Comparison of ENCODE assay signal across 3 cellular contexts in genomic region chr1:171222961-171223360, GRCh38.
TF ChIP-seq lines count a peak whose summit lies in the region.

No MANE protein-coding gene starts in this region.

TF ChIP-seq in SK-N-SH, 30 proteins besides CTCF, POLR2A, EP300 and RAD21:
- TF ChIP-seq MEF2A (IDR thresholded peaks at IDR 0.05; ENCODE audit: borderline replicate concordance, low read depth) (no peak), MXI1 (IDR thresholded peaks at IDR 0.05; ENCODE audit: low read depth, low read length) (no peak), RCOR1 (IDR thresholded peaks at IDR 0.05; ENCODE audit: low read length) (no peak), RFX5 (IDR thresholded peaks at IDR 0.05; ENCODE audit: low read length) (no peak), TCF12 (IDR thresholded peaks at IDR 0.05) (no peak), GATA2 (CRISPR knock-in tag; IDR thresholded peaks at IDR 0.05) (no peak), YY1 (IDR thresholded peaks at IDR 0.05; ENCODE audit: low read depth) (no peak), JUND (IDR thresholded peaks at IDR 0.05) (no peak), GABPA (IDR thresholded peaks at IDR 0.05; ENCODE audit: low read depth) (no peak), ELF1 (IDR thresholded peaks at IDR 0.05) (no peak), POLR2AphosphoS5 (IDR thresholded peaks at IDR 0.05; ENCODE audit: low read depth, low read length) (no peak), ZBTB33 (IDR thresholded peaks at IDR 0.05; ENCODE audit: borderline replicate concordance, low read depth) (no peak), PBX3 (IDR thresholded peaks at IDR 0.05) (no peak)
- TF ChIP-seq, protein P1, sequence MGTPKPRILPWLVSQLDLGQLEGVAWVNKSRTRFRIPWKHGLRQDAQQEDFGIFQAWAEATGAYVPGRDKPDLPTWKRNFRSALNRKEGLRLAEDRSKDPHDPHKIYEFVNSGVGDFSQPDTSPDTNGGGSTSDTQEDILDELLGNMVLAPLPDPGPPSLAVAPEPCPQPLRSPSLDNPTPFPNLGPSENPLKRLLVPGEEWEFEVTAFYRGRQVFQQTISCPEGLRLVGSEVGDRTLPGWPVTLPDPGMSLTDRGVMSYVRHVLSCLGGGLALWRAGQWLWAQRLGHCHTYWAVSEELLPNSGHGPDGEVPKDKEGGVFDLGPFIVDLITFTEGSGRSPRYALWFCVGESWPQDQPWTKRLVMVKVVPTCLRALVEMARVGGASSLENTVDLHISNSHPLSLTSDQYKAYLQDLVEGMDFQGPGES (IDR thresholded peaks at IDR 0.05; ENCODE audit: low read depth, low read length): no peak
TF ChIP-seq in SK-N-SH: peak in this region for 0.

TF ChIP-seq in SK-N-SH treated with all-trans-retinoic acid at 6 μM for 48 hours, 23 proteins besides CTCF, POLR2A, EP300 and RAD21:
- TF ChIP-seq CREB5 (CRISPR knock-in tag; IDR thresholded peaks at IDR 0.05; ENCODE audit: low read depth): no peak
- TF ChIP-seq, protein P2, sequence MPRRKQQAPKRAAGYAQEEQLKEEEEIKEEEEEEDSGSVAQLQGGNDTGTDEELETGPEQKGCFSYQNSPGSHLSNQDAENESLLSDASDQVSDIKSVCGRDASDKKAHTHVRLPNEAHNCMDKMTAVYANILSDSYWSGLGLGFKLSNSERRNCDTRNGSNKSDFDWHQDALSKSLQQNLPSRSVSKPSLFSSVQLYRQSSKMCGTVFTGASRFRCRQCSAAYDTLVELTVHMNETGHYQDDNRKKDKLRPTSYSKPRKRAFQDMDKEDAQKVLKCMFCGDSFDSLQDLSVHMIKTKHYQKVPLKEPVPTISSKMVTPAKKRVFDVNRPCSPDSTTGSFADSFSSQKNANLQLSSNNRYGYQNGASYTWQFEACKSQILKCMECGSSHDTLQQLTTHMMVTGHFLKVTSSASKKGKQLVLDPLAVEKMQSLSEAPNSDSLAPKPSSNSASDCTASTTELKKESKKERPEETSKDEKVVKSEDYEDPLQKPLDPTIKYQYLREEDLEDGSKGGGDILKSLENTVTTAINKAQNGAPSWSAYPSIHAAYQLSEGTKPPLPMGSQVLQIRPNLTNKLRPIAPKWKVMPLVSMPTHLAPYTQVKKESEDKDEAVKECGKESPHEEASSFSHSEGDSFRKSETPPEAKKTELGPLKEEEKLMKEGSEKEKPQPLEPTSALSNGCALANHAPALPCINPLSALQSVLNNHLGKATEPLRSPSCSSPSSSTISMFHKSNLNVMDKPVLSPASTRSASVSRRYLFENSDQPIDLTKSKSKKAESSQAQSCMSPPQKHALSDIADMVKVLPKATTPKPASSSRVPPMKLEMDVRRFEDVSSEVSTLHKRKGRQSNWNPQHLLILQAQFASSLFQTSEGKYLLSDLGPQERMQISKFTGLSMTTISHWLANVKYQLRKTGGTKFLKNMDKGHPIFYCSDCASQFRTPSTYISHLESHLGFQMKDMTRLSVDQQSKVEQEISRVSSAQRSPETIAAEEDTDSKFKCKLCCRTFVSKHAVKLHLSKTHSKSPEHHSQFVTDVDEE (CRISPR knock-in tag; IDR thresholded peaks at IDR 0.05): no peak
- TF ChIP-seq ZNF565 (CRISPR knock-in tag; conservative IDR thresholded peaks at IDR 0.05; ENCODE audit: low read depth): no peak
- no peak for TF ChIP-seq BACH2 (CRISPR knock-in tag; IDR thresholded peaks at IDR 0.05; ENCODE audit: borderline replicate concordance)
- TF ChIP-seq PPARA (CRISPR knock-in tag; IDR thresholded peaks at IDR 0.05; ENCODE audit: borderline replicate concordance): no peak
- no peak for TF ChIP-seq ZNF70 (CRISPR knock-in tag; IDR thresholded peaks at IDR 0.05)
- no peak for TF ChIP-seq RARB (CRISPR knock-in tag; IDR thresholded peaks at IDR 0.05)
- no peak for TF ChIP-seq OSR1 (CRISPR knock-in tag; IDR thresholded peaks at IDR 0.05)

TF ChIP-seq in H1, 55 proteins besides CTCF, POLR2A, EP300 and RAD21:
- no peak for TF ChIP-seq POU5F1 (IDR thresholded peaks at IDR 0.05; ENCODE audit: low read depth, low read length)
- TF ChIP-seq CHD7 (IDR thresholded peaks at IDR 0.05; ENCODE audit: insufficient replicate concordance, low read length): no peak
- TF ChIP-seq SIX5 (IDR thresholded peaks at IDR 0.05; ENCODE audit: low read depth, low read length): no peak
- no peak for TF ChIP-seq SP1 (IDR thresholded peaks at IDR 0.05; ENCODE audit: low read depth, low read length)
- no peak for TF ChIP-seq SIN3A (conservative IDR thresholded peaks at IDR 0.05 in 1 of 2, IDR thresholded peaks at IDR 0.05 in 1 of 2; ENCODE audit: low read depth in 1 of 2, low read length in 2 of 2)
- no peak for TF ChIP-seq TAF1 (IDR thresholded peaks at IDR 0.05; ENCODE audit: low read depth, low read length)
